In genomic region chr18:59514193-59514592, GRCh38 we compare ENCODE assay signal across 10 cellular contexts.
DNase-seq lines count a peak whose midpoint lies in the region; ATAC-seq and TF ChIP-seq lines count a peak whose summit lies in the region.
"Had no signal": no experiment of that assay in that cellular context is flagged by ENCODE, and none has a peak within 500 bp of the region (broad histone marks: within the 10 kb centered on the region; RNA-seq: fewer than 3 reads in every experiment).

No MANE protein-coding gene starts in this region.

- H3K79me2 ChIP-seq in PC-9 (ENCODE audit: low read depth) = no peaks in the 10 kb centered on the region
- H3K79me2 ChIP-seq in neural progenitor cell (ENCODE audit: low read depth) = no peaks in the 10 kb centered on the region

- no peaks in the 10 kb centered on the region for H3K9me2 ChIP-seq in PC-9 (ENCODE audit: insufficient read depth)

- POLR2A ChIA-PET in PC-9 (lab: Charles Lee; ENCODE audit: unreplicated experiment) = no interaction called here

- H3K4me1 Mint-ChIP-seq in neural progenitor cell = peaks cover 2% of the 10 kb centered on the region
- no peaks in the 10 kb centered on the region for H3K4me1 Mint-ChIP-seq in activated T-cell treated with anti-CD3 and anti-CD28 coated beads, Interleukin-2, amount 50 U/mL, for 24 hours (ENCODE audit: low read depth)
- H3K4me1 Mint-ChIP-seq: neural crest cell had no signal

- H3K4me1 ChIP-seq in PC-9 (replicated peaks; ENCODE audit: insufficient read depth) = peaks cover 34% of the 10 kb centered on the region
- H3K4me1 ChIP-seq in foreskin keratinocyte = no peaks in the 10 kb centered on the region
- peaks cover 3% of the 10 kb centered on the region for H3K4me1 ChIP-seq in neural progenitor cell

- TF ChIP-seq CTCF in PC-9 (conservative IDR thresholded peaks at IDR 0.05) (no peak), foreskin keratinocyte (conservative IDR thresholded peaks at IDR 0.05) (no peak), neural progenitor cell (IDR thresholded peaks at IDR 0.05) (no peak)

- CTCF ChIA-PET in PC-9 (lab: Charles Lee) = no interaction called here

- no TSS peak for BruUV-seq in PC-9 (replicated peaks; lab: Mats Ljungman, UMichigan)

- H3K36me3 Mint-ChIP-seq in neural progenitor cell = no peaks in the 10 kb centered on the region
- H3K36me3 Mint-ChIP-seq in activated T-cell treated with anti-CD3 and anti-CD28 coated beads, Interleukin-2, amount 50 U/mL, for 24 hours (ENCODE audit: low read depth) = no peaks in the 10 kb centered on the region

- peak; percentile 52 for ATAC-seq in foreskin keratinocyte

- H3K9ac ChIP-seq in neural progenitor cell = no peak overlapping the region

- no peak overlapping the region for H3K27ac Mint-ChIP-seq in neural progenitor cell
- H3K27ac Mint-ChIP-seq in activated T-cell treated with anti-CD3 and anti-CD28 coated beads, Interleukin-2, amount 50 U/mL, for 24 hours = no peak overlapping the region

- H3K27ac ChIP-seq in PC-9 = no peak overlapping the region
- no peak overlapping the region for H3K27ac ChIP-seq in foreskin keratinocyte
- H3K27ac ChIP-seq in neural progenitor cell = no peak overlapping the region

- H3F3A ChIP-seq in PC-9 (ENCODE audit: insufficient read depth, low read depth) = peaks cover 15% of the 10 kb centered on the region
- H3F3A ChIP-seq in neural progenitor cell (ENCODE audit: low read depth) = no peaks in the 10 kb centered on the region

- H3K36me3 ChIP-seq in PC-9 (ENCODE audit: low read depth) (no peaks in the 10 kb centered on the region), neural progenitor cell (no peaks in the 10 kb centered on the region)

- intact Hi-C loops in PC-9 (cut with micrococcal nuclease; ENCODE audit: unreplicated experiment) = no loop called here

- no peaks in the 10 kb centered on the region for H3K9me3 Mint-ChIP-seq in neural progenitor cell
- no peaks in the 10 kb centered on the region for H3K9me3 Mint-ChIP-seq in activated T-cell treated with anti-CD3 and anti-CD28 coated beads, Interleukin-2, amount 50 U/mL, for 24 hours
- H3K9me3 Mint-ChIP-seq: neural crest cell had no signal

- H4K20me1 ChIP-seq in PC-9 (ENCODE audit: insufficient read depth) (no peaks in the 10 kb centered on the region), neural progenitor cell (ENCODE audit: low read depth) (peaks cover 6% of the 10 kb centered on the region)

- H3K4me2 ChIP-seq in PC-9 (peak overlapping the region; percentile 40), neural progenitor cell (no peak overlapping the region)

- no peak overlapping the region for H3K4me3 Mint-ChIP-seq in neural progenitor cell
- H3K4me3 Mint-ChIP-seq in activated T-cell treated with anti-CD3 and anti-CD28 coated beads, Interleukin-2, amount 50 U/mL, for 24 hours = no peak overlapping the region
- H3K4me3 Mint-ChIP-seq: neural crest cell had no signal

- no peaks in the 10 kb centered on the region for H3K27me3 ChIP-seq in PC-9 (ENCODE audit: insufficient read depth, low read depth)
- H3K27me3 ChIP-seq in foreskin keratinocyte = no peaks in the 10 kb centered on the region
- no peaks in the 10 kb centered on the region for H3K27me3 ChIP-seq in neural progenitor cell

- peak; percentile 34 for DNase-seq in AG08396 (ENCODE audit: low spot score)
- DNase-seq in PC-9 = peak; percentile 14 to 37
- DNase-seq in foreskin keratinocyte = no peak
- peak; percentile 33 for DNase-seq in neural progenitor cell (ENCODE audit: low spot score)
- no peak for DNase-seq in NCI-H187 treated with DMSO at 0.1 percent for 48 hours (lab: John Stamatoyannopoulos, UW)
- DNase-seq in activated T-cell treated with anti-CD3 and anti-CD28 coated beads, Interleukin-2, amount 50 U/mL, for 24 hours = no peak
- DNase-seq in NCI-H2029 treated with DMSO at 0.1 percent for 48 hours (lab: John Stamatoyannopoulos, UW) = no peak
- no peak for DNase-seq in SW480 (ENCODE audit: low spot score)
- DNase-seq: NCI-H446 had no signal

- H2AFZ ChIP-seq in PC-9 (no peak overlapping the region), neural progenitor cell (replicated peaks) (no peak overlapping the region)

- no peak overlapping the region for H3K4me3 ChIP-seq in PC-9
- H3K4me3 ChIP-seq in neural progenitor cell = no peak overlapping the region

- H3K9me3 ChIP-seq in PC-9 (ENCODE audit: insufficient read depth, low read depth) (no peaks in the 10 kb centered on the region), neural progenitor cell (ENCODE audit: low read depth) (no peaks in the 10 kb centered on the region)

- H3K27me3 Mint-ChIP-seq in neural progenitor cell (ENCODE audit: insufficient read depth, low read depth) = peaks cover 6% of the 10 kb centered on the region
- H3K27me3 Mint-ChIP-seq in activated T-cell treated with anti-CD3 and anti-CD28 coated beads, Interleukin-2, amount 50 U/mL, for 24 hours = peaks cover 10% of the 10 kb centered on the region

Comparison
In these comparisons a context has a peak if more than half of its experiments do, and no peak if none do; other contexts are left out.
1. DNase-seq: peak in AG08396 (single experiment), PC-9 (2 of 2) and neural progenitor cell (single experiment); none in foreskin keratinocyte (0 of 2), NCI-H187 treated with DMSO at 0.1 percent for 48 hours (single experiment), activated T-cell treated with anti-CD3 and anti-CD28 coated beads, Interleukin-2, amount 50 U/mL, for 24 hours (single experiment), NCI-H2029 treated with DMSO at 0.1 percent for 48 hours (single experiment) and SW480 (single experiment).